ENCODE assay signal across 21 cellular contexts in genomic region chr12:120887253-120888043, GRCh38. TPM values are rescaled to one million over a fixed set of nuclear protein-coding genes. Genes with fewer than 3 reads are reported as not detected.
DNase-seq lines count a peak whose midpoint lies in the region; ATAC-seq lines count a peak whose summit lies in the region.
"Had no signal": no experiment of that assay in that cellular context is flagged by ENCODE, and none has a peak within 500 bp of the region (broad histone marks: within the 10 kb centered on the region; RNA-seq: fewer than 3 reads in every experiment).

No MANE protein-coding gene starts in this region.

- no peak overlapping the region for H3K27ac Mint-ChIP-seq in activated CD4-positive, alpha-beta T cell treated with anti-CD3 and anti-CD28 coated beads for 36 hours
- no peak overlapping the region for H3K27ac Mint-ChIP-seq in activated CD4-positive, alpha-beta T cell treated with anti-CD3 and anti-CD28 coated beads, Interleukin-2, amount 10 ng/mL, durations not matched to agents 24 days and 14 days
- H3K27ac Mint-ChIP-seq in stimulated activated naive B cell treated with anti-CD40 and anti-IgM and Interleukin-4, amounts not matched to agents 10 μg/mL and 1 μg/mL and 100 μg/mL, for 72 hours, result peak overlapping the region; percentile 20
- H3K27ac Mint-ChIP-seq: HFFc6 had no signal

- peak; percentile 50 for ATAC-seq in activated CD4-positive, alpha-beta T cell treated with anti-CD3 and anti-CD28 coated beads for 36 hours
- no peak for ATAC-seq in stimulated activated naive B cell treated with anti-CD40 and anti-IgM and Interleukin-4, amounts not matched to agents 10 μg/mL and 1 μg/mL and 100 μg/mL, for 72 hours (replicated peaks)
- ATAC-seq in HG03378 (IDR thresholded peaks at IDR 0.05; ENCODE audit: unreplicated experiment), result no peak

- POLR2A ChIA-PET in activated CD4-positive, alpha-beta T cell treated with anti-CD3 and anti-CD28 coated beads for 36 hours (lab: Charles Lee), result interaction anchor here (0.6 kb wide), 1 partner anchor 130 kb away, joined by 3 read pairs; no protein-coding TSS in a partner anchor

- H3K36me3 Mint-ChIP-seq in activated CD4-positive, alpha-beta T cell treated with anti-CD3 and anti-CD28 coated beads for 36 hours (ENCODE audit: low read depth), result peaks cover 9% of the 10 kb centered on the region
- H3K36me3 Mint-ChIP-seq in activated CD4-positive, alpha-beta T cell treated with anti-CD3 and anti-CD28 coated beads, Interleukin-2, amount 10 ng/mL, durations not matched to agents 24 days and 14 days (ENCODE audit: low read depth), result peaks cover 5% of the 10 kb centered on the region
- H3K36me3 Mint-ChIP-seq in stimulated activated naive B cell treated with anti-CD40 and anti-IgM and Interleukin-4, amounts not matched to agents 10 μg/mL and 1 μg/mL and 100 μg/mL, for 72 hours, result peaks cover 2 to 6% of the 10 kb centered on the region in 2 donors

- H3K27me3 Mint-ChIP-seq in activated CD4-positive, alpha-beta T cell treated with anti-CD3 and anti-CD28 coated beads for 36 hours, result no peaks in the 10 kb centered on the region
- no peaks in the 10 kb centered on the region for H3K27me3 Mint-ChIP-seq in activated CD4-positive, alpha-beta T cell treated with anti-CD3 and anti-CD28 coated beads, Interleukin-2, amount 10 ng/mL, durations not matched to agents 24 days and 14 days
- no peaks in the 10 kb centered on the region for H3K27me3 Mint-ChIP-seq in stimulated activated naive B cell treated with anti-CD40 and anti-IgM and Interleukin-4, amounts not matched to agents 10 μg/mL and 1 μg/mL and 100 μg/mL, for 72 hours

- peaks cover 52% of the 10 kb centered on the region for H3K4me1 Mint-ChIP-seq in activated CD4-positive, alpha-beta T cell treated with anti-CD3 and anti-CD28 coated beads for 36 hours
- H3K4me1 Mint-ChIP-seq in activated CD4-positive, alpha-beta T cell treated with anti-CD3 and anti-CD28 coated beads, Interleukin-2, amount 10 ng/mL, durations not matched to agents 24 days and 14 days, result peaks cover 29% of the 10 kb centered on the region
- peaks cover 31 to 56% of the 10 kb centered on the region in 2 donors for H3K4me1 Mint-ChIP-seq in stimulated activated naive B cell treated with anti-CD40 and anti-IgM and Interleukin-4, amounts not matched to agents 10 μg/mL and 1 μg/mL and 100 μg/mL, for 72 hours

- peak; percentile 65 for DNase-seq in activated CD4-positive, alpha-beta T cell treated with anti-CD3 and anti-CD28 coated beads for 36 hours
- no peak for DNase-seq in activated CD4-positive, alpha-beta T cell treated with anti-CD3 and anti-CD28 coated beads, Interleukin-2, amount 10 ng/mL, durations not matched to agents 24 days and 14 days
- DNase-seq in activated CD8-positive, alpha-beta memory T cell treated with anti-CD3 and anti-CD28 coated beads, Interleukin-2, amount 50 U/mL, for 4 hours, result peak; percentile 24
- peak; percentile 38 for DNase-seq in fibroblast of peridontal ligament (ENCODE audit: extremely low read depth)
- no peak for DNase-seq in stimulated activated naive B cell treated with anti-CD40 and anti-IgM and Interleukin-4, amounts not matched to agents 10 μg/mL and 1 μg/mL and 100 μg/mL, for 72 hours
- DNase-seq in posterior vena cava (ENCODE audit: low spot score), result no peak
- DNase-seq in NCI-H526 (lab: John Stamatoyannopoulos, UW), result no peak
- DNase-seq: 8988T; amniotic stem cell; DMS 273 treated with DMSO at 0.1 percent for 48 hours; effector memory CD4-positive, alpha-beta T cell; HFFc6; hypothalamus; mesenchymal stem cell; NCI-H2029 treated with DMSO at 0.1 percent for 48 hours; NCI-H524; SJCRH30; T1000; thyroid gland had no signal

- intact Hi-C loops in activated CD4-positive, alpha-beta T cell treated with anti-CD3 and anti-CD28 coated beads for 36 hours (cut with DNase I, micrococcal nuclease), result loop anchor here in 1 of 2 experiments (5.0 kb wide), 1 partner anchor 105 kb away; no protein-coding TSS in a partner anchor
- intact Hi-C loops in activated CD4-positive, alpha-beta T cell treated with anti-CD3 and anti-CD28 coated beads, Interleukin-2, amount 10 ng/mL, durations not matched to agents 24 days and 14 days (cut with micrococcal nuclease), result loop anchor here (2.0 to 5.0 kb wide), 2 partner anchors 15 to 45 kb away; no protein-coding TSS in a partner anchor
- intact Hi-C loops in posterior vena cava (cut with DNase I), result no loop called here

- no peaks in the 10 kb centered on the region for H3K9me3 Mint-ChIP-seq in activated CD4-positive, alpha-beta T cell treated with anti-CD3 and anti-CD28 coated beads for 36 hours (ENCODE audit: low read depth)
- no peaks in the 10 kb centered on the region for H3K9me3 Mint-ChIP-seq in activated CD4-positive, alpha-beta T cell treated with anti-CD3 and anti-CD28 coated beads, Interleukin-2, amount 10 ng/mL, durations not matched to agents 24 days and 14 days
- H3K9me3 Mint-ChIP-seq in stimulated activated naive B cell treated with anti-CD40 and anti-IgM and Interleukin-4, amounts not matched to agents 10 μg/mL and 1 μg/mL and 100 μg/mL, for 72 hours, result no peaks in the 10 kb centered on the region
- H3K9me3 Mint-ChIP-seq: HFFc6, neural crest cell had no signal

- CTCF ChIA-PET in activated CD4-positive, alpha-beta T cell treated with anti-CD3 and anti-CD28 coated beads for 36 hours (lab: Charles Lee), result interaction anchor here (1.0 to 3.2 kb wide), 2 partner anchors 9 to 15 kb away, joined by 5 to 16 read pairs; no protein-coding TSS in a partner anchor

- H3K4me3 Mint-ChIP-seq in activated CD4-positive, alpha-beta T cell treated with anti-CD3 and anti-CD28 coated beads for 36 hours, result no peak overlapping the region
- H3K4me3 Mint-ChIP-seq in activated CD4-positive, alpha-beta T cell treated with anti-CD3 and anti-CD28 coated beads, Interleukin-2, amount 10 ng/mL, durations not matched to agents 24 days and 14 days, result no peak overlapping the region
- no peak overlapping the region for H3K4me3 Mint-ChIP-seq in stimulated activated naive B cell treated with anti-CD40 and anti-IgM and Interleukin-4, amounts not matched to agents 10 μg/mL and 1 μg/mL and 100 μg/mL, for 72 hours
- H3K4me3 Mint-ChIP-seq: HFFc6, neural crest cell had no signal

RNA-seq across cellular contexts. Expression of gene SPPL3, which starts 16.7 kb away (rescaled TPM):
- 10 to 100 TPM; 29.5 to 48.2 TPM for total RNA-seq in activated CD4-positive, alpha-beta T cell treated with anti-CD3 and anti-CD28 coated beads for 36 hours
- total RNA-seq in activated CD4-positive, alpha-beta T cell treated with anti-CD3 and anti-CD28 coated beads, Interleukin-2, amount 10 ng/mL, durations not matched to agents 24 days and 14 days, result 28.2 and 33.6 TPM in 2 replicates
- total RNA-seq in posterior vena cava, result 10 to 100 TPM; 31.6 TPM

Comparison
In these comparisons a context has a peak if more than half of its experiments do, and no peak if none do; other contexts are left out.
1. DNase-seq: peak in activated CD4-positive, alpha-beta T cell treated with anti-CD3 and anti-CD28 coated beads for 36 hours (single experiment), activated CD8-positive, alpha-beta memory T cell treated with anti-CD3 and anti-CD28 coated beads, Interleukin-2, amount 50 U/mL, for 4 hours (single experiment) and fibroblast of peridontal ligament (single experiment); none in activated CD4-positive, alpha-beta T cell treated with anti-CD3 and anti-CD28 coated beads, Interleukin-2, amount 10 ng/mL, durations not matched to agents 24 days and 14 days (single experiment), stimulated activated naive B cell treated with anti-CD40 and anti-IgM and Interleukin-4, amounts not matched to agents 10 μg/mL and 1 μg/mL and 100 μg/mL, for 72 hours (single experiment), posterior vena cava (single experiment) and NCI-H526 (0 of 2).